9 cellular contexts compared by ENCODE assay signal in the genomic region with DNA sequence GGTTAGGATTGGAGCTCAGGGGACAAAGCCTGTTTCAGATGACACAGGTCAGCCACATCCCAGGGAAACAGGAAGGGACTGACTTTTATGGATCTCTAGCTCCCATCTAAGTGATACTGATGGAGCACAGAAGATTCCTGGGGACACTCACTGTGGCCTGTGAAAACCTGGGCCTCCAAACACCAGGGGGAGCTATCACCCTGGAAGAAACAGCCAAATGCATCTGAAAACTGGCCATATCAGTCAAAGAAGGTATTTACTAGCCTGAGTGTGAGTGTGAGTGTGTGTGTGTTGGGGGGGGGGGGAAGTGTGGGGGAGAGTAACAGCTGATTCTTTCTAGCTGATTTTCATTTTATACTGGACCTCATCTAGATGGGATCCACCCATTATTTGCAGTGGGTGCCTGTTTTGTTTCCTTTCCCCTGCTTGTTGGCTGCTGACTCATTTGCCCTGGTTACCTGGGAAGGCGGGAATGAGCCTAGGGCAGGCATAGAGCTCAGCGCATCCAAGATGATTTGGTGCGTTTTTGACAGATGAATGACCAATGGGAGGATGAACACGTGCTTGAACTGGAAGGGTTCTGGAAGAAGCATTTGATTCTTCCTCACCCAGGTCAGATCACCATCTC.
A peak's percentile ranks its signal among the peaks of the same experiment; 100 is the strongest.
DNase-seq lines count a peak whose midpoint lies in the region; ATAC-seq and TF ChIP-seq lines count a peak whose summit lies in the region.
"Had no signal": no experiment of that assay in that cellular context is flagged by ENCODE, and none has a peak within 500 bp of the region (broad histone marks: within the 10 kb centered on the region; RNA-seq: fewer than 3 reads in every experiment).

No MANE protein-coding gene starts in this region.

- H3K4me3 ChIP-seq in GM06990 (replicated peaks; ENCODE audit: low read depth, low read length) (no peak overlapping the region), LNCaP clone FGC (ENCODE audit: low read depth, low read length) (no peak overlapping the region)
- H3K4me3 ChIP-seq: thoracic aorta had no signal

- H3K27me3 ChIP-seq in GM06990 (replicated peaks; ENCODE audit: control insufficient read depth, insufficient read depth, low read length), result no peaks in the 10 kb centered on the region

- H3K27ac ChIP-seq in 22Rv1, result no peak overlapping the region
- H3K27ac ChIP-seq: thoracic aorta had no signal

- no peak for ATAC-seq in GM21526 (IDR thresholded peaks at IDR 0.05; ENCODE audit: low FRiP score, unreplicated experiment)

- no peaks in the 10 kb centered on the region for H3K36me3 ChIP-seq in GM06990 (ENCODE audit: control insufficient read depth, insufficient read depth, low read length)
- H3K36me3 ChIP-seq: thoracic aorta had no signal

- DNase-seq in GM06990 (ENCODE audit: extremely low read depth, insufficient read length), result no peak
- DNase-seq in LNCaP clone FGC (ENCODE audit: low read depth), result no peak
- peak; percentile 23 for DNase-seq in UCSD-AML1 (lab: John Stamatoyannopoulos, UW; ENCODE audit: unreplicated experiment)
- DNase-seq in germinal center (ENCODE audit: low spot score), result peak; percentile 33
- peak; percentile 37 for DNase-seq in renal cortical epithelial cell (ENCODE audit: low read depth)
- DNase-seq in mesenteric fat pad (ENCODE audit: low spot score), result no peak

- TF ChIP-seq CTCF in 22Rv1 (IDR thresholded peaks at IDR 0.05), result peak; percentile 62
- peak; percentile 79 for TF ChIP-seq CTCF in GM06990 (IDR thresholded peaks at IDR 0.05; ENCODE audit: insufficient read depth, low read length, poor library complexity, severe bottlenecking)
- peak; percentile 79 for TF ChIP-seq CTCF in LNCaP clone FGC (IDR thresholded peaks at IDR 0.05; ENCODE audit: control insufficient read depth, extremely low read depth, insufficient read depth)

Comparison
In these comparisons a context has a peak if more than half of its experiments do, and no peak if none do; other contexts are left out.
1. DNase-seq: peak in UCSD-AML1 (single experiment), germinal center (single experiment) and renal cortical epithelial cell (single experiment); none in GM06990 (single experiment), LNCaP clone FGC (single experiment) and mesenteric fat pad (single experiment).
2. Peak in every context shown above with its lines, with median percentiles within 50 percentile points of each other: CTCF ChIP-seq.